Comparison of ENCODE assay signal across 8 cellular contexts in genomic region chr5:169805527-169805934, GRCh38.
A peak's percentile ranks its signal among the peaks of the same experiment; 100 is the strongest.
DNase-seq lines count a peak whose midpoint lies in the region; ATAC-seq and TF ChIP-seq lines count a peak whose summit lies in the region.

No MANE protein-coding gene starts in this region.

- CTCF ChIA-PET in CD4-positive, alpha-beta T cell (lab: Charles Lee), result no interaction called here

- peaks cover 96% of the 10 kb centered on the region for H3K36me3 Mint-ChIP-seq in CD4-positive, alpha-beta T cell (ENCODE audit: low read depth)
- H3K36me3 Mint-ChIP-seq in activated naive CD8-positive, alpha-beta T cell treated with anti-CD3 and anti-CD28 coated beads, Interleukin-2, amount 10 ng/mL, durations not matched to agents 7 days and 5 days, result peaks cover 43% of the 10 kb centered on the region

- peaks cover 41% of the 10 kb centered on the region for H3K4me1 Mint-ChIP-seq in CD4-positive, alpha-beta T cell (ENCODE audit: low read depth)
- peaks cover 19% of the 10 kb centered on the region for H3K4me1 Mint-ChIP-seq in activated naive CD8-positive, alpha-beta T cell treated with anti-CD3 and anti-CD28 coated beads, Interleukin-2, amount 10 ng/mL, durations not matched to agents 7 days and 5 days

- peak; percentile 63 for ATAC-seq in CD4-positive, alpha-beta T cell (ENCODE audit: poor library complexity)
- ATAC-seq in GM19452 (IDR thresholded peaks at IDR 0.05; ENCODE audit: unreplicated experiment) (peak; percentile 89), HG03457 (IDR thresholded peaks at IDR 0.05; ENCODE audit: unreplicated experiment) (peak; percentile 83), aorta (ENCODE audit: low FRiP score) (no peak)
- peak; percentile 66 for ATAC-seq in activated naive CD8-positive, alpha-beta T cell treated with anti-CD3 and anti-CD28 coated beads, Interleukin-2, amount 10 ng/mL, durations not matched to agents 7 days and 5 days (ENCODE audit: low read depth)

- POLR2A ChIA-PET in CD4-positive, alpha-beta T cell (lab: Charles Lee), result no interaction called here
- POLR2A ChIA-PET in activated naive CD8-positive, alpha-beta T cell treated with anti-CD3 and anti-CD28 coated beads, Interleukin-2, amount 10 ng/mL, durations not matched to agents 7 days and 5 days (lab: Charles Lee), result no interaction called here

- TF ChIP-seq CTCF in CD4-positive, alpha-beta T cell (IDR thresholded peaks at IDR 0.05), result no peak

- DNase-seq in CD4-positive, alpha-beta T cell, result no peak
- no peak for DNase-seq in activated naive CD8-positive, alpha-beta T cell treated with anti-CD3 and anti-CD28 coated beads, Interleukin-2, amount 10 ng/mL, durations not matched to agents 7 days and 5 days
- peak; percentile 13 for DNase-seq in stimulated activated CD8-positive, alpha-beta memory T cell treated with anti-CD3 and anti-CD28 coated beads, Interleukin-15, amount 100 ng/mL, for 24 hours (ENCODE audit: low read depth)
- DNase-seq in DMS153 treated with DMSO at 0.1 percent for 48 hours (lab: John Stamatoyannopoulos, UW; ENCODE audit: unreplicated experiment) (no peak), aorta (no peak), HT-29 (ENCODE audit: low spot score) (no peak)

- no peaks in the 10 kb centered on the region for H3K4me1 ChIP-seq in aorta (ENCODE audit: control insufficient read depth in 1 of 2, insufficient read depth in 2 of 2, low read length in 2 of 2)

- no peaks in the 10 kb centered on the region for H3K36me3 ChIP-seq in aorta (ENCODE audit: control insufficient read depth in 1 of 2, insufficient read depth in 2 of 2, low read length in 1 of 2)

- H3K27me3 Mint-ChIP-seq in CD4-positive, alpha-beta T cell, result no peaks in the 10 kb centered on the region
- no peaks in the 10 kb centered on the region for H3K27me3 Mint-ChIP-seq in activated naive CD8-positive, alpha-beta T cell treated with anti-CD3 and anti-CD28 coated beads, Interleukin-2, amount 10 ng/mL, durations not matched to agents 7 days and 5 days

- WGBS in aorta, 2 donors, result 10 to 27% methylated on average over 5 of the region's 5 CpGs

- H3K27ac ChIP-seq in CD4-positive, alpha-beta T cell (ENCODE audit: low read depth, low read length), result no peak overlapping the region
- H3K27ac ChIP-seq in aorta (ENCODE audit: low read depth in 1 of 2, low read length in 2 of 2), result no peak overlapping the region

- intact Hi-C loops in CD4-positive, alpha-beta T cell (cut with DNase I, micrococcal nuclease), result no loop called here
- intact Hi-C loops in aorta (cut with DNase I), result no loop called here

- H3K4me3 ChIP-seq in aorta (ENCODE audit: low read length in 2 of 2), result no peak overlapping the region

- H3K27me3 ChIP-seq in CD4-positive, alpha-beta T cell (ENCODE audit: control insufficient read depth, insufficient read depth, low read length), result no peaks in the 10 kb centered on the region
- H3K27me3 ChIP-seq in aorta (ENCODE audit: control insufficient read depth in 1 of 2, insufficient read depth in 2 of 2, low read length in 1 of 2), result peaks cover 0 to 4% of the 10 kb centered on the region in 2 donors

- H3K9me3 Mint-ChIP-seq in CD4-positive, alpha-beta T cell, result no peaks in the 10 kb centered on the region
- H3K9me3 Mint-ChIP-seq in activated naive CD8-positive, alpha-beta T cell treated with anti-CD3 and anti-CD28 coated beads, Interleukin-2, amount 10 ng/mL, durations not matched to agents 7 days and 5 days, result no peaks in the 10 kb centered on the region

- no peak overlapping the region for H3K4me3 Mint-ChIP-seq in CD4-positive, alpha-beta T cell
- H3K4me3 Mint-ChIP-seq in activated naive CD8-positive, alpha-beta T cell treated with anti-CD3 and anti-CD28 coated beads, Interleukin-2, amount 10 ng/mL, durations not matched to agents 7 days and 5 days, result no peak overlapping the region

- peak overlapping the region; percentile 30 for H3K27ac Mint-ChIP-seq in CD4-positive, alpha-beta T cell
- H3K27ac Mint-ChIP-seq in activated naive CD8-positive, alpha-beta T cell treated with anti-CD3 and anti-CD28 coated beads, Interleukin-2, amount 10 ng/mL, durations not matched to agents 7 days and 5 days, result no peak overlapping the region

- H3K9me3 ChIP-seq in CD4-positive, alpha-beta T cell (ENCODE audit: control insufficient read depth, low read length), result no peaks in the 10 kb centered on the region
- peaks cover 3% of the 10 kb centered on the region for H3K9me3 ChIP-seq in aorta (ENCODE audit: control insufficient read depth, low read length)
